ENCODE assay signal across 14 cellular contexts in genomic region chr17:45155483-45155882, GRCh38. TPM values are rescaled to one million over a fixed set of nuclear protein-coding genes. Genes with fewer than 3 reads are reported as not detected.
A peak's percentile ranks its signal among the peaks of the same experiment; 100 is the strongest.
DNase-seq lines count a peak whose midpoint lies in the region; ATAC-seq and TF ChIP-seq lines count a peak whose summit lies in the region.
"Had no signal": no experiment of that assay in that cellular context is flagged by ENCODE, and none has a peak within 500 bp of the region (broad histone marks: within the 10 kb centered on the region; RNA-seq: fewer than 3 reads in every experiment).

No MANE protein-coding gene starts in this region.

- intact Hi-C loops in natural killer cell (cut with micrococcal nuclease) = no loop called here

- H3K27ac Mint-ChIP-seq in natural killer cell treated with Interleukin-12 subunit alpha and Interleukin-12 subunit beta and Interleukin-15 and Interleukin-18, amount 100 ng/mL, for 72 hours = peak overlapping the region in 1 of 2 donors; percentile 50
- H3K27ac Mint-ChIP-seq in natural killer cell = no peak overlapping the region
- H3K27ac Mint-ChIP-seq: progenitor cell of endocrine pancreas had no signal

- no peaks in the 10 kb centered on the region for H3K9me3 Mint-ChIP-seq in natural killer cell treated with Interleukin-12 subunit alpha and Interleukin-12 subunit beta and Interleukin-15 and Interleukin-18, amount 100 ng/mL, for 72 hours
- no peaks in the 10 kb centered on the region for H3K9me3 Mint-ChIP-seq in natural killer cell

- no peaks in the 10 kb centered on the region for H3K27me3 Mint-ChIP-seq in natural killer cell treated with Interleukin-12 subunit alpha and Interleukin-12 subunit beta and Interleukin-15 and Interleukin-18, amount 100 ng/mL, for 72 hours
- H3K27me3 Mint-ChIP-seq in natural killer cell (ENCODE audit: low read depth in 2 of 2) = no peaks in the 10 kb centered on the region
- H3K27me3 Mint-ChIP-seq: progenitor cell of endocrine pancreas had no signal

- DNase-seq in natural killer cell treated with Interleukin-12 subunit alpha and Interleukin-12 subunit beta and Interleukin-15 and Interleukin-18, amount 100 ng/mL, for 72 hours (ENCODE audit: low spot score) = peak; percentile 25
- DNase-seq in natural killer cell = no peak
- no peak for DNase-seq in SK-N-MC (ENCODE audit: low read depth, low spot score)
- DNase-seq in NCI-H146 treated with DMSO at 0.1 percent for 48 hours (lab: John Stamatoyannopoulos, UW; ENCODE audit: unreplicated experiment) = no peak
- no peak for DNase-seq in stimulated activated CD4-positive, alpha-beta T cell treated with anti-CD3 and anti-CD28 coated beads, Interleukin-4, amount 100 ng/mL, for 4 hours
- DNase-seq: amniotic stem cell; NCI-H1105 treated with DMSO at 0.1 percent for 48 hours; stimulated activated CD8-positive, alpha-beta memory T cell treated with anti-CD3 and anti-CD28 coated beads, Interleukin-4, amount 100 ng/mL, for 48 hours; transverse colon had no signal

- no peaks in the 10 kb centered on the region for H3K27me3 ChIP-seq in muscle layer of colon (ENCODE audit: control insufficient read depth in 1 of 2, insufficient read depth in 2 of 2, low read length in 2 of 2)
- H3K27me3 ChIP-seq: transverse colon had no signal

- TF ChIP-seq CTCF in natural killer cell (IDR thresholded peaks at IDR 0.05) = no peak

- H3K27ac ChIP-seq in SK-N-MC (peak overlapping the region; percentile 72; the same call in 1 of the 2 replicates), muscle layer of colon (ENCODE audit: low read depth, low read length) (no peak overlapping the region)
- H3K27ac ChIP-seq: coronary artery had no signal

- no peaks in the 10 kb centered on the region for H3K9me3 ChIP-seq in SK-N-MC (ENCODE audit: low read depth, low read length)
- H3K9me3 ChIP-seq in muscle layer of colon (ENCODE audit: low read length) = no peaks in the 10 kb centered on the region
- H3K9me3 ChIP-seq: transverse colon had no signal

- no peak overlapping the region for H3K4me3 ChIP-seq in SK-N-MC
- H3K4me3 ChIP-seq in muscle layer of colon (ENCODE audit: low read depth in 1 of 2, low read length in 2 of 2) = no peak overlapping the region
- H3K4me3 ChIP-seq: coronary artery, transverse colon had no signal

- ATAC-seq in natural killer cell treated with Interleukin-12 subunit alpha and Interleukin-12 subunit beta and Interleukin-15 and Interleukin-18, amount 100 ng/mL, for 72 hours = no peak
- no peak for ATAC-seq in natural killer cell
- no peak for ATAC-seq in GM21515 (IDR thresholded peaks at IDR 0.05; ENCODE audit: unreplicated experiment)
- no peak for ATAC-seq in HG02610 (IDR thresholded peaks at IDR 0.05; ENCODE audit: unreplicated experiment)

- peaks cover 6% of the 10 kb centered on the region for H3K36me3 Mint-ChIP-seq in natural killer cell treated with Interleukin-12 subunit alpha and Interleukin-12 subunit beta and Interleukin-15 and Interleukin-18, amount 100 ng/mL, for 72 hours
- no peaks in the 10 kb centered on the region for H3K36me3 Mint-ChIP-seq in natural killer cell

- H3K4me1 ChIP-seq in muscle layer of colon (ENCODE audit: insufficient read depth, low read length) = peaks cover 62% of the 10 kb centered on the region

- no peak overlapping the region for H3K9ac ChIP-seq in SK-N-MC (ENCODE audit: insufficient read length)
- peak overlapping the region; percentile 34 for H3K9ac ChIP-seq in muscle layer of colon (ENCODE audit: low read length)

- H3K4me1 Mint-ChIP-seq in natural killer cell treated with Interleukin-12 subunit alpha and Interleukin-12 subunit beta and Interleukin-15 and Interleukin-18, amount 100 ng/mL, for 72 hours (ENCODE audit: low read depth in 2 of 2) = peaks cover 33 to 35% of the 10 kb centered on the region in 2 donors
- H3K4me1 Mint-ChIP-seq in natural killer cell = peaks cover 30 to 37% of the 10 kb centered on the region in 2 donors

- H3K36me3 ChIP-seq in SK-N-MC (ENCODE audit: insufficient read depth, low read length) (no peaks in the 10 kb centered on the region), muscle layer of colon (ENCODE audit: insufficient read depth, low read length) (no peaks in the 10 kb centered on the region)
- H3K36me3 ChIP-seq: transverse colon had no signal

- no peak overlapping the region for H3K4me3 Mint-ChIP-seq in natural killer cell treated with Interleukin-12 subunit alpha and Interleukin-12 subunit beta and Interleukin-15 and Interleukin-18, amount 100 ng/mL, for 72 hours
- no peak overlapping the region for H3K4me3 Mint-ChIP-seq in natural killer cell

RNA-seq across cellular contexts. Expression of gene HEXIM2, which starts 6.2 kb away (rescaled TPM):
- 10 to 100 TPM in 1 of 2 donors, 1 to 10 TPM in 1; 6.1 to 10.7 TPM for total RNA-seq in natural killer cell treated with Interleukin-12 subunit alpha and Interleukin-12 subunit beta and Interleukin-15 and Interleukin-18, amount 100 ng/mL, for 72 hours
- 1 to 10 TPM; 4.1 to 5.3 (median 4.5) TPM for total RNA-seq in natural killer cell

RNA-seq across cellular contexts. Expression of gene HEXIM1, which starts 7.2 kb away (rescaled TPM):
- 10 to 100 TPM; 48.0 to 66.9 TPM for total RNA-seq in natural killer cell treated with Interleukin-12 subunit alpha and Interleukin-12 subunit beta and Interleukin-15 and Interleukin-18, amount 100 ng/mL, for 72 hours
- 10 to 100 TPM; 64.9 to 80.7 (median 79.8) TPM for total RNA-seq in natural killer cell

RNA-seq across cellular contexts. Expression of gene ACBD4, which starts 20.0 kb away (rescaled TPM):
- total RNA-seq in natural killer cell treated with Interleukin-12 subunit alpha and Interleukin-12 subunit beta and Interleukin-15 and Interleukin-18, amount 100 ng/mL, for 72 hours = 10 to 100 TPM in 1 of 2 donors, 1 to 10 TPM in 1; 8.3 to 14.8 TPM
- total RNA-seq in natural killer cell = 10 to 100 TPM; 12.0 to 15.9 (median 14.2) TPM

RNA-seq across cellular contexts. Expression of gene PLCD3, which starts 23.2 kb away (rescaled TPM):
- total RNA-seq in natural killer cell treated with Interleukin-12 subunit alpha and Interleukin-12 subunit beta and Interleukin-15 and Interleukin-18, amount 100 ng/mL, for 72 hours = 1 to 10 TPM; 2.7 to 5.9 TPM
- total RNA-seq in natural killer cell = 1 to 10 TPM; 2.5 to 2.9 (median 2.5) TPM
